2 cellular contexts compared by ENCODE assay signal in the genomic region with DNA sequence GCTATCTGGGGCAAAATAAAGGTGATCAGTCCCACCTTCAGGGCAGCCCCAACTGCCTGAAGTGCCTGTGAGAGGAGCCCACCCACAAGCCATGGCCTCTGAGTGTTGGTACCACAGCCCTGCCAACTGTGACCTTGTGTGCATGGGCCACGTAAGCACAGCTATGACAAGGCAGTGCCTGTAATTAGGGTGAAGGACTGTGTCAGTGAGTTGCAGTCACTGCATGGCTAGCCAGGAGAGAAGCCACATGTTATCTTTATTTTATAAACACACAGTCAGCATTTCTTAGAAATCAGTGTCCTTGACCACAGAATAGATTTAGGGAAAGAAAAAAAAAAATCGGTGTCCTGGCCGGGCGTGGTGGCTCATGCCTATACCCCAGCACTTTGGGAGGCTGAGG.
TF ChIP-seq lines count a peak whose summit lies in the region.

No MANE protein-coding gene starts in this region.

TF ChIP-seq in IMR-90, 13 proteins besides CTCF, POLR2A, EP300 and RAD21:
- TF ChIP-seq MAFK (IDR thresholded peaks at IDR 0.05; ENCODE audit: low read depth, low read length) (peak; percentile 83), MAZ (IDR thresholded peaks at IDR 0.05; ENCODE audit: borderline replicate concordance, low read depth, low read length) (no peak)
TF ChIP-seq in IMR-90: peak in this region for 1.

TF ChIP-seq in K562, 482 proteins besides CTCF, POLR2A, EP300 and RAD21:
- TF ChIP-seq ZNF146 (CRISPR knock-in tag; IDR thresholded peaks at IDR 0.05; ENCODE audit: unreplicated experiment) = no peak
- no peak for TF ChIP-seq PURB (CRISPR knock-in tag; IDR thresholded peaks at IDR 0.05; ENCODE audit: low read depth)
- no peak for TF ChIP-seq ZNF589 (CRISPR knock-in tag; IDR thresholded peaks at IDR 0.05; ENCODE audit: low read depth)
- no peak for TF ChIP-seq ZNF76 (CRISPR knock-in tag; IDR thresholded peaks at IDR 0.05; ENCODE audit: borderline replicate concordance)
- no peak for TF ChIP-seq ZKSCAN8 (CRISPR knock-in tag; IDR thresholded peaks at IDR 0.05)
- TF ChIP-seq GTF2F1 (IDR thresholded peaks at IDR 0.05; ENCODE audit: low read depth, low read length) = no peak
- TF ChIP-seq TBP (optimal IDR thresholded peaks at IDR 0.05; ENCODE audit: low read depth, low read length) = no peak
- no peak for TF ChIP-seq CCNT2 (IDR thresholded peaks at IDR 0.05; ENCODE audit: borderline replicate concordance, extremely low read depth, insufficient read length, low read depth, low read length)
- no peak for TF ChIP-seq SNRNP70 (optimal IDR thresholded peaks at IDR 0.05; ENCODE audit: low read depth, low read length)
- peak; percentile 95 for TF ChIP-seq ZNF316 (IDR thresholded peaks at IDR 0.05)
- TF ChIP-seq MYNN (IDR thresholded peaks at IDR 0.05) = no peak
- TF ChIP-seq MYNN (CRISPR knock-in tag; IDR thresholded peaks at IDR 0.05) = no peak
- TF ChIP-seq, protein P1, sequence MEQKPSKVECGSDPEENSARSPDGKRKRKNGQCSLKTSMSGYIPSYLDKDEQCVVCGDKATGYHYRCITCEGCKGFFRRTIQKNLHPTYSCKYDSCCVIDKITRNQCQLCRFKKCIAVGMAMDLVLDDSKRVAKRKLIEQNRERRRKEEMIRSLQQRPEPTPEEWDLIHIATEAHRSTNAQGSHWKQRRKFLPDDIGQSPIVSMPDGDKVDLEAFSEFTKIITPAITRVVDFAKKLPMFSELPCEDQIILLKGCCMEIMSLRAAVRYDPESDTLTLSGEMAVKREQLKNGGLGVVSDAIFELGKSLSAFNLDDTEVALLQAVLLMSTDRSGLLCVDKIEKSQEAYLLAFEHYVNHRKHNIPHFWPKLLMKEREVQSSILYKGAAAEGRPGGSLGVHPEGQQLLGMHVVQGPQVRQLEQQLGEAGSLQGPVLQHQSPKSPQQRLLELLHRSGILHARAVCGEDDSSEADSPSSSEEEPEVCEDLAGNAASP (IDR thresholded peaks at IDR 0.05) = no peak
- no peak for TF ChIP-seq GATAD2B (IDR thresholded peaks at IDR 0.05; ENCODE audit: borderline replicate concordance)
- TF ChIP-seq NFIX (CRISPR knock-in tag; IDR thresholded peaks at IDR 0.05; ENCODE audit: low read depth) = no peak
- no peak for TF ChIP-seq RFX7 (CRISPR knock-in tag; IDR thresholded peaks at IDR 0.05)
- TF ChIP-seq LEF1 (IDR thresholded peaks at IDR 0.05) = no peak
- peak; percentile 88 for TF ChIP-seq C11orf30 (IDR thresholded peaks at IDR 0.05; ENCODE audit: low read depth)
- peak; percentile 78 for TF ChIP-seq MAFK (IDR thresholded peaks at IDR 0.05; ENCODE audit: low read length)
- peak; percentile 87 for TF ChIP-seq MAFF (IDR thresholded peaks at IDR 0.05; ENCODE audit: low read length)
- TF ChIP-seq ZBTB43 (CRISPR knock-in tag; IDR thresholded peaks at IDR 0.05) = no peak
- no peak for TF ChIP-seq ZNF644 (tag; IDR thresholded peaks at IDR 0.05; ENCODE audit: low read depth)
- TF ChIP-seq YY1 (IDR thresholded peaks at IDR 0.05; ENCODE audit: borderline replicate concordance in 1 of 3, control insufficient read depth in 1 of 3, extremely low read depth in 1 of 3, insufficient read depth in 3 of 3, insufficient read length in 1 of 3, insufficient replicate concordance in 2 of 3, low read depth in 1 of 3, low read length in 2 of 3) = no peak
- no peak for TF ChIP-seq CBX5 (IDR thresholded peaks at IDR 0.05; ENCODE audit: borderline replicate concordance, low read depth)
- TF ChIP-seq MAFG (tag; conservative IDR thresholded peaks at IDR 0.05) = peak; percentile 77
